Comparison of ENCODE assay signal across 1 cellular context in genomic region chr7:40551685-40552576, GRCh38.
TF ChIP-seq lines count a peak whose summit lies in the region.

No MANE protein-coding gene starts in this region.

TF ChIP-seq in K562, 482 proteins besides CTCF, POLR2A, EP300 and RAD21 (continued from another document and continues in another):
- TF ChIP-seq MITF (IDR thresholded peaks at IDR 0.05) (no peak), EWSR1 (IDR thresholded peaks at IDR 0.05; ENCODE audit: borderline replicate concordance, low read depth, partially characterized antibody) (no peak), ZNF395 (CRISPR knock-in tag; IDR thresholded peaks at IDR 0.05) (peak; percentile 44; the same call in 1 of the 2 replicates), WHSC1 (IDR thresholded peaks at IDR 0.05; ENCODE audit: low read length) (no peak), HMGXB4 (CRISPR knock-in tag; IDR thresholded peaks at IDR 0.05) (no peak), ZNF780A (CRISPR knock-in tag; IDR thresholded peaks at IDR 0.05) (no peak), NFE2 (IDR thresholded peaks at IDR 0.05; ENCODE audit: low read depth) (peak; percentile 78), ZNF140 (CRISPR knock-in tag; IDR thresholded peaks at IDR 0.05) (no peak), ZNF146 (CRISPR knock-in tag; IDR thresholded peaks at IDR 0.05; ENCODE audit: unreplicated experiment) (no peak), ZNF507 (tag; conservative IDR thresholded peaks at IDR 0.05) (no peak), PHF21A (IDR thresholded peaks at IDR 0.05; ENCODE audit: borderline replicate concordance, low read depth) (no peak), ZNF217 (CRISPR knock-in tag; IDR thresholded peaks at IDR 0.05) (no peak), ZMIZ1 (IDR thresholded peaks at IDR 0.05; ENCODE audit: low read depth in 2 of 2, low read length in 2 of 2) (no peak), EGR1 (conservative IDR thresholded peaks at IDR 0.05) (no peak), PREB (CRISPR knock-in tag; IDR thresholded peaks at IDR 0.05) (no peak), USF1 (CRISPR knock-in tag; IDR thresholded peaks at IDR 0.05) (no peak), ZNF717 (CRISPR knock-in tag; IDR thresholded peaks at IDR 0.05) (no peak), ZFP36 (IDR thresholded peaks at IDR 0.05; ENCODE audit: low read depth, low read length, partially characterized antibody) (no peak), ZNF699 (CRISPR knock-in tag; IDR thresholded peaks at IDR 0.05; ENCODE audit: insufficient replicate concordance) (no peak), SRSF3 (IDR thresholded peaks at IDR 0.05; ENCODE audit: insufficient read depth, low read length) (no peak), NCOR1 (IDR thresholded peaks at IDR 0.05) (0 out of 2 replicates have a peak, but pooled peaks have one; percentile 17), KLF13 (tag; IDR thresholded peaks at IDR 0.05; ENCODE audit: borderline replicate concordance, low read depth) (no peak), DLX4 (CRISPR knock-in tag; IDR thresholded peaks at IDR 0.05) (no peak), PBX2 (CRISPR knock-in tag; IDR thresholded peaks at IDR 0.05; ENCODE audit: low read depth) (no peak), PBX2 (tag; conservative IDR thresholded peaks at IDR 0.05; ENCODE audit: low read depth) (peak; percentile 63), ZBED1 (IDR thresholded peaks at IDR 0.05) (no peak), ZNF253 (CRISPR knock-in tag; conservative IDR thresholded peaks at IDR 0.05) (no peak), NR1H2 (CRISPR knock-in tag; IDR thresholded peaks at IDR 0.05) (no peak), TEAD4 (IDR thresholded peaks at IDR 0.05; ENCODE audit: low read length) (peak; percentile 50; the same call in 1 of the 2 replicates), TEAD4 (CRISPR knock-in tag; IDR thresholded peaks at IDR 0.05; ENCODE audit: borderline replicate concordance) (no peak), HBP1 (CRISPR knock-in tag; IDR thresholded peaks at IDR 0.05) (no peak), ARID1B (IDR thresholded peaks at IDR 0.05) (peak; percentile 61; the same call in 1 of the 2 replicates), HDAC6 (IDR thresholded peaks at IDR 0.05; ENCODE audit: low read depth, low read length) (no peak), AFF4 (CRISPR knock-in tag; IDR thresholded peaks at IDR 0.05) (no peak), TBL1XR1 (IDR thresholded peaks at IDR 0.05; ENCODE audit: low read length in 2 of 2) (no peak), NFYB (IDR thresholded peaks at IDR 0.05; ENCODE audit: extremely low read depth, insufficient read length) (no peak), SIRT6 (IDR thresholded peaks at IDR 0.05; ENCODE audit: low read depth, low read length) (no peak), CCNT2 (IDR thresholded peaks at IDR 0.05; ENCODE audit: borderline replicate concordance, extremely low read depth, insufficient read length, low read depth, low read length) (no peak), SRSF1 (IDR thresholded peaks at IDR 0.05; ENCODE audit: low read depth, low read length) (no peak), ELF4 (CRISPR knock-in tag; IDR thresholded peaks at IDR 0.05) (no peak), NFIC (IDR thresholded peaks at IDR 0.05) (no peak), ZNF174 (CRISPR knock-in tag; IDR thresholded peaks at IDR 0.05) (no peak), ZNF445 (CRISPR knock-in tag; IDR thresholded peaks at IDR 0.05; ENCODE audit: low read depth) (no peak), NBN (IDR thresholded peaks at IDR 0.05; ENCODE audit: low read depth) (no peak), CREB5 (CRISPR knock-in tag; IDR thresholded peaks at IDR 0.05) (no peak), MAFK (IDR thresholded peaks at IDR 0.05; ENCODE audit: low read length) (peak; percentile 77)
